Comparison of ENCODE assay signal across 7 cellular contexts in the genomic region with DNA sequence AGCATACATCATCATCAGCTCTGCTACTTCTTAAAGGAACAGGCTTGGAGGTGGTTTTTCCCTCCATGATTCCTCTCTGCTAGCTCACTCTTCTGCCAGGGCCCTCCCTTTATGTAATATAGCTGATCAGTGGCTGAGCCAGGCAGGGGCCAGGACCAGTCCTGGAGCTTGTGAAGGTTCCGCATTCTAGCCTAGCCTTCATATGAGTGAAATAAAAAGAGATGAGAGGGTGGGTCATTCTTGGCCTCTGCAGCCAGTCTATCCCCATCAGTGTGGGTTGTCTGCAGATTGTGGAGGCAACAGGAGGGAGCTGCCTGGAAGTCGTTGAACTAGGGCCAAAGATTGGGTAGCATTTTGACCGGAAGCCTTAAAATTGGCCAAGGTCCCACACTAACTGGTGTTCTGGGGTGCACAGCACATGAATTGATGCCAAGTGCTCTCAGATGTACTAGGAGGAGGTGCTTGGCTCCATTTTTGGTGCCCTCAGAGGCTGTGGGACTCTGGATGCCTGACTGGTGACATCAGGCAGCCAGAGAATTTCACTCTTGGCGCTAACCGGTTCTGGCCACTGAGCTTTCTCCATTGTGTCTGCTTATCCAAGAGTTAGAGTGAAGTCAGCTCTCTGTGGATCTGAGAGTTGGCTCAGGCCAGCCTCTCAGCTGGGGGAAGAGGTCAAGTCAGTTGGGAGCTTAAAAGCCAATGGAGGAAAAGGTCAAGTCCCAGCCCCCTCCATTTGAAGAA.
DNase-seq lines count a peak whose midpoint lies in the region; ATAC-seq, FAIRE-seq and TF ChIP-seq lines count a peak whose summit lies in the region.
"Not testable (repeated sequence)": the region's sequence is repeated elsewhere in the genome, so short reads cannot be mapped to it uniquely, and the experiment has no call there.

No MANE protein-coding gene starts in this region.

- FAIRE-seq in pancreas (lab: Jason Lieb, UNC) = not testable (repeated sequence)

- H3K79me2 ChIP-seq in fibroblast of lung (ENCODE audit: control insufficient read depth, insufficient read depth, low read length) = not testable (repeated sequence)

- not testable (repeated sequence) for TF ChIP-seq CTCF in astrocyte of the spinal cord (IDR thresholded peaks at IDR 0.05; ENCODE audit: low read depth, low read length); fibroblast of lung (conservative IDR thresholded peaks at IDR 0.05 in 1 of 2, IDR thresholded peaks at IDR 0.05 in 1 of 2; ENCODE audit: low read depth in 1 of 2, low read length in 2 of 2); heart right ventricle (IDR thresholded peaks at IDR 0.05); left lung (IDR thresholded peaks at IDR 0.05); pancreas (IDR thresholded peaks at IDR 0.05); thoracic aorta (IDR thresholded peaks at IDR 0.05)

- H3K36me3 ChIP-seq in MG63; fibroblast of lung (ENCODE audit: control insufficient read depth, insufficient read depth, low read length); heart right ventricle; left lung; pancreas; thoracic aorta: not testable (repeated sequence)

- H3K4me3 ChIP-seq in MG63; astrocyte of the spinal cord (ENCODE audit: low read depth, low read length); fibroblast of lung (replicated peaks in 1 of 4; ENCODE audit: control extremely low read depth in 1 of 4, insufficient read depth in 1 of 4, low read depth in 3 of 4, low read length in 4 of 4); heart right ventricle; left lung; pancreas; thoracic aorta: not testable (repeated sequence)

- not testable (repeated sequence) for H2AFZ ChIP-seq in fibroblast of lung (ENCODE audit: low read length)

- peak; percentile 23 for DNase-seq in MG63
- DNase-seq in astrocyte of the spinal cord (ENCODE audit: low read depth, low spot score) = peak; percentile 23
- peak; percentile 33 to 63 for DNase-seq in fibroblast of lung (ENCODE audit: low read depth in 2 of 2)
- DNase-seq in heart right ventricle; left lung; pancreas; thoracic aorta (ENCODE audit: low spot score): not testable (repeated sequence)

- WGBS in heart right ventricle, 2 donors = 48 to 50% methylated on average over 1 of the region's 5 CpGs
- WGBS in pancreas, 2 donors = 77 to 94% methylated on average over 1 of the region's 5 CpGs

- H3K27ac ChIP-seq in fibroblast of lung (ENCODE audit: insufficient read depth, low read length); left lung; pancreas: not testable (repeated sequence)
- H3K27ac ChIP-seq in heart right ventricle (peak overlapping the region in 7 of 10 donors; percentile 30 to 68 (median 40)), thoracic aorta (peak overlapping the region; percentile 79 to 82)

- ATAC-seq in heart right ventricle (peak; percentile 92 to 97 (median 94)), left lung (peak; percentile 81), pancreas (peak; percentile 67 to 92 (median 88)), thoracic aorta (ENCODE audit: insufficient number of reproducible peaks, low FRiP score, low read depth) (peak; percentile 94)

- not testable (repeated sequence) for H3K27me3 ChIP-seq in MG63; fibroblast of lung (ENCODE audit: control insufficient read depth, insufficient read depth, low read length); heart right ventricle; left lung; pancreas; thoracic aorta (replicated peaks; ENCODE audit: insufficient read depth)

- not testable (repeated sequence) for H4K20me1 ChIP-seq in fibroblast of lung (ENCODE audit: control insufficient read depth, extremely low read depth, insufficient read depth, low read length)

- not testable (repeated sequence) for H3K4me1 ChIP-seq in fibroblast of lung (ENCODE audit: control insufficient read depth, extremely low read depth, insufficient read depth, low read length); heart right ventricle; left lung; pancreas; thoracic aorta (ENCODE audit: control insufficient read depth in 1 of 2, low read depth in 2 of 2)

- H3K9me3 ChIP-seq in MG63; fibroblast of lung (ENCODE audit: control insufficient read depth, insufficient read depth, low read depth, low read length); heart right ventricle; left lung; pancreas; thoracic aorta: not testable (repeated sequence)

- H3K4me2 ChIP-seq in fibroblast of lung (ENCODE audit: extremely low read depth, insufficient read depth, low read length) = not testable (repeated sequence)

- in situ Hi-C loops in astrocyte of the spinal cord (cut with HindIII; ENCODE audit: low sequenced_read_pairs) = not testable (repeated sequence)

- H3K9ac ChIP-seq in fibroblast of lung (ENCODE audit: insufficient read depth, low read length) = not testable (repeated sequence)

- intact Hi-C loops in heart right ventricle (cut with DNase I); left lung (cut with DNase I); pancreas (cut with DNase I): not testable (repeated sequence)
